33 cellular contexts compared by ENCODE assay signal in the genomic region with DNA sequence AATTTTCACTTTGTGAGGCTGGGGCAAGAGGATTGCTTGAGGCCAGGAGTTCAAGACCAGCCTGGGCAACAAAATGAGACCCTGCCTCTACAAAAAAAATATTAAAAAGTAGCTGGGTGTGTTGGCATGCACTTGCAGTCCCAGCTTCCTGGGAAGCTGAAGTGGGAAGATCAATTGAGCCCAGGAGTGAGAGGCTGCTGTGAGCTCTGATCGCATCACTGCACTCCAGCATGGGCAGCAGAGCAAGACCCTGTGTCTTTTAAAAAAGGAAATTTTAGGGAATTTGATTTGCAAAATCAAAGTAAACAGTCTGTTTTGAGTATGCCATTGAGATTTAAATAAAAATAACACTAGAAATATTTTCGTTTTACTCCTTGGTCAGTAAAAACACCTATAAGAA. TPM values are rescaled to one million over a fixed set of nuclear protein-coding genes. Genes with fewer than 3 reads are reported as not detected.
"Had no signal": no experiment of that assay in that cellular context is flagged by ENCODE, and none has a peak within 500 bp of the region (broad histone marks: within the 10 kb centered on the region; RNA-seq: fewer than 3 reads in every experiment).

No MANE protein-coding gene starts in this region.

- H3K27ac ChIP-seq: left lung, lower lobe of right lung, neural progenitor cell, parathyroid adenoma, sigmoid colon, spleen, transverse colon, upper lobe of left lung, vagina had no signal

- H3K27ac Mint-ChIP-seq: natural killer cell; nephron progenitor cell; neural progenitor cell; progenitor cell of endocrine pancreas; stimulated activated memory B cell treated with anti-CD40 and anti-IgM and Interleukin-4, amounts not matched to agents 10 μg/mL and 1 μg/mL and 100 μg/mL, for 72 hours; stimulated activated naive CD8-positive, alpha-beta T cell treated with anti-CD3 and anti-CD28 coated beads, Interleukin-15, amount 100 ng/mL, for 72 hours had no signal

- H3K4me1 Mint-ChIP-seq: nephron progenitor cell; neural progenitor cell; stimulated activated memory B cell treated with anti-CD40 and anti-IgM and Interleukin-4, amounts not matched to agents 10 μg/mL and 1 μg/mL and 100 μg/mL, for 72 hours had no signal

- H3K4me3 ChIP-seq: left lung, lower lobe of right lung, neural progenitor cell, sigmoid colon, spleen, transverse colon, upper lobe of left lung, vagina had no signal

- H3K9me3 Mint-ChIP-seq: immature natural killer cell; natural killer cell; nephron progenitor cell; neural progenitor cell; stimulated activated memory B cell treated with anti-CD40 and anti-IgM and Interleukin-4, amounts not matched to agents 10 μg/mL and 1 μg/mL and 100 μg/mL, for 72 hours; stimulated activated naive CD8-positive, alpha-beta T cell treated with anti-CD3 and anti-CD28 coated beads, Interleukin-15, amount 100 ng/mL, for 72 hours had no signal

- H3K4me1 ChIP-seq: left lung, lower lobe of right lung, neural progenitor cell, upper lobe of left lung, vagina had no signal

- H3K9me3 ChIP-seq: left lung, lower lobe of right lung, neutrophil, sigmoid colon, spleen, transverse colon, upper lobe of left lung, vagina had no signal

- H3K9ac ChIP-seq: neural progenitor cell, parathyroid adenoma had no signal

- H3K4me3 Mint-ChIP-seq: immature natural killer cell; natural killer cell; nephron progenitor cell; neural progenitor cell; stimulated activated memory B cell treated with anti-CD40 and anti-IgM and Interleukin-4, amounts not matched to agents 10 μg/mL and 1 μg/mL and 100 μg/mL, for 72 hours; stimulated activated naive CD8-positive, alpha-beta T cell treated with anti-CD3 and anti-CD28 coated beads, Interleukin-15, amount 100 ng/mL, for 72 hours had no signal

- H3K27me3 Mint-ChIP-seq: progenitor cell of endocrine pancreas; stimulated activated memory B cell treated with anti-CD40 and anti-IgM and Interleukin-4, amounts not matched to agents 10 μg/mL and 1 μg/mL and 100 μg/mL, for 72 hours; stimulated activated naive CD8-positive, alpha-beta T cell treated with anti-CD3 and anti-CD28 coated beads, Interleukin-15, amount 100 ng/mL, for 72 hours had no signal

- DNase-seq: hypothalamus; immature natural killer cell; kidney; left colon; left lung; lower lobe of right lung; mammary epithelial cell; mesenchymal stem cell; natural killer cell; nephron progenitor cell; occipital lobe; retina; right cardiac atrium; sigmoid colon; small intestine; spleen; stimulated activated CD4-positive, alpha-beta T cell treated with anti-CD3 and anti-CD28 coated beads, Interleukin-4, amount 100 ng/mL, for 24 hours; stimulated activated naive CD4-positive, alpha-beta T cell treated with Interleukin-2 at 50 U/mL for 16 hours; stimulated activated naive CD8-positive, alpha-beta T cell treated with anti-CD3 and anti-CD28 coated beads, Interleukin-15, amount 100 ng/mL, for 72 hours; substantia nigra; transverse colon; upper lobe of left lung had no signal

- H3K27me3 ChIP-seq: left lung, neural progenitor cell, neutrophil, sigmoid colon, spleen, transverse colon, upper lobe of left lung, vagina had no signal

RNA-seq across cellular contexts. Expression of a gene that starts 28.7 kb away (rescaled TPM):
- total RNA-seq: kidney, left colon, left lung, liver, lower lobe of right lung, mammary epithelial cell, mucosa of gallbladder, occipital lobe, osteocyte, progenitor cell of endocrine pancreas, right cardiac atrium, sigmoid colon, temporal lobe, transverse colon, urinary bladder, vagina had no signal
